ENCODE assay signal across 13 cellular contexts in the genomic region with DNA sequence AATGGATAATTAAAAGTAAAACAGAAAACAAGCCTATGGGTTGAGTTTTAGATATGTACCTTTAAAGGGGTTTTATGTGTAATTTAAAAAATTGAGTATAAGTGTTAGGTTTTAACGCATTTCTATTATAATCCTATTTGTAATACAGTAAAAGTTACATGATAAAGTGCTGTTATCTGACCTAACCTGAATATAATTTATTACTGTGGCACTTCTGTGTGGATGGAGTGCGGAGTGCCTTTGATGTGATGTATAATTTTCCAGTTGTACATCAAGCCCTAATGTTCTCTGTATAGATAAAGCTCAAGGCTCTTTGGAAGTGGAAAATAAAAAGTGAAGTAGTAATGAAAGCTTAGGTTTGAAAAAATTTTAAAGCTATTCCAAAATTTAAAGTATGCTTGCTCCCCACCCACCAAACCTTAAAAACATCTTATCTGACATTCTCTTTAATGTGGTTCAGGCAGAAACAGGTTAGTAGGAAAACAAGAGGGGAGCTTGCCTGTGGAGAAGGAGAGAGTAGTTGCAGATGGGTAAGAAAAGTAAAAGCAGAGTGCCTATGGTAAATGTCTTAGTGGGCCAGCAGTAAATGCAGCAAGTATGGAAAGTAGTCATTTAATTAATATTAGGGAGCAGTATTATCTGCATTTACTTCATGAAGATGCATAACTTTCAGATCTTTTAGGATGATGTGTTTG. TPM values are rescaled to one million over a fixed set of nuclear protein-coding genes. Genes with fewer than 3 reads are reported as not detected.
DNase-seq lines count a peak whose midpoint lies in the region; ATAC-seq and TF ChIP-seq lines count a peak whose summit lies in the region.
"Had no signal": no experiment of that assay in that cellular context is flagged by ENCODE, and none has a peak within 500 bp of the region (broad histone marks: within the 10 kb centered on the region; RNA-seq: fewer than 3 reads in every experiment).

No MANE protein-coding gene starts in this region.

- H3K27me3 Mint-ChIP-seq in activated CD4-positive, alpha-beta T cell treated with anti-CD3 and anti-CD28 coated beads for 36 hours, result no peaks in the 10 kb centered on the region
- no peaks in the 10 kb centered on the region for H3K27me3 Mint-ChIP-seq in activated CD4-positive, alpha-beta T cell treated with anti-CD3 and anti-CD28 coated beads, Interleukin-2, amount 10 ng/mL, durations not matched to agents 7 days and 5 days
- H3K27me3 Mint-ChIP-seq in endothelial cell (ENCODE audit: unreplicated experiment), result peaks cover 11% of the 10 kb centered on the region
- H3K27me3 Mint-ChIP-seq in progenitor cell of endocrine pancreas, result no peaks in the 10 kb centered on the region

- no peaks in the 10 kb centered on the region for H3K9me2 ChIP-seq in OCI-LY7 (ENCODE audit: insufficient read depth, low read length)

- H3K4me3 ChIP-seq in OCI-LY7 (ENCODE audit: low read depth, low read length, poor library complexity, severe bottlenecking), result peak overlapping the region; percentile 97

- peak overlapping the region; percentile 97 for H3K4me3 Mint-ChIP-seq in activated CD4-positive, alpha-beta T cell treated with anti-CD3 and anti-CD28 coated beads for 36 hours
- H3K4me3 Mint-ChIP-seq in activated CD4-positive, alpha-beta T cell treated with anti-CD3 and anti-CD28 coated beads, Interleukin-2, amount 10 ng/mL, durations not matched to agents 7 days and 5 days, result no peak overlapping the region
- H3K4me3 Mint-ChIP-seq in endothelial cell (ENCODE audit: unreplicated experiment), result no peak overlapping the region
- H3K4me3 Mint-ChIP-seq in progenitor cell of endocrine pancreas (ENCODE audit: low read depth), result no peak overlapping the region

- peaks cover 77% of the 10 kb centered on the region for H3K36me3 ChIP-seq in OCI-LY7 (ENCODE audit: insufficient read depth, low read length)

- no TSS peak for BruUV-seq in OCI-LY7 (replicated peaks; lab: Mats Ljungman, UMichigan)

- H4K20me1 ChIP-seq in OCI-LY7 (ENCODE audit: insufficient read depth, low read length), result peaks cover 70% of the 10 kb centered on the region

- TF ChIP-seq CTCF in OCI-LY7 (conservative IDR thresholded peaks at IDR 0.05; ENCODE audit: low read length) (no peak), endothelial cell (IDR thresholded peaks at IDR 0.05; ENCODE audit: unreplicated experiment) (no peak), progenitor cell of endocrine pancreas (IDR thresholded peaks at IDR 0.05; ENCODE audit: unreplicated experiment) (no peak)

- H3K4me2 ChIP-seq in OCI-LY7 (ENCODE audit: low read length), result peak overlapping the region; percentile 94

- no peak overlapping the region for H3K27ac ChIP-seq in OCI-LY7 (ENCODE audit: low read depth, low read length, poor library complexity, severe bottlenecking)

- H3K4me1 Mint-ChIP-seq in activated CD4-positive, alpha-beta T cell treated with anti-CD3 and anti-CD28 coated beads for 36 hours, result peaks cover 70% of the 10 kb centered on the region
- H3K4me1 Mint-ChIP-seq in activated CD4-positive, alpha-beta T cell treated with anti-CD3 and anti-CD28 coated beads, Interleukin-2, amount 10 ng/mL, durations not matched to agents 7 days and 5 days, result peaks cover 68% of the 10 kb centered on the region
- H3K4me1 Mint-ChIP-seq in endothelial cell (ENCODE audit: unreplicated experiment), result peaks cover 47% of the 10 kb centered on the region
- peaks cover 52% of the 10 kb centered on the region for H3K4me1 Mint-ChIP-seq in progenitor cell of endocrine pancreas (ENCODE audit: low read depth)

- no peak for ATAC-seq in activated CD4-positive, alpha-beta T cell treated with anti-CD3 and anti-CD28 coated beads for 36 hours
- ATAC-seq in HG02623 (IDR thresholded peaks at IDR 0.05; ENCODE audit: unreplicated experiment), result no peak
- ATAC-seq in GM21367 (IDR thresholded peaks at IDR 0.05; ENCODE audit: unreplicated experiment), result no peak
- ATAC-seq: left cardiac atrium had no signal

- H3K9me3 ChIP-seq in OCI-LY7 (ENCODE audit: low read length), result no peaks in the 10 kb centered on the region

- H3K79me2 ChIP-seq in OCI-LY7 (ENCODE audit: insufficient read depth, low read depth, low read length), result peaks cover 92% of the 10 kb centered on the region

- peaks cover 41% of the 10 kb centered on the region for H3K36me3 Mint-ChIP-seq in activated CD4-positive, alpha-beta T cell treated with anti-CD3 and anti-CD28 coated beads for 36 hours (ENCODE audit: low read depth)
- H3K36me3 Mint-ChIP-seq in activated CD4-positive, alpha-beta T cell treated with anti-CD3 and anti-CD28 coated beads, Interleukin-2, amount 10 ng/mL, durations not matched to agents 7 days and 5 days (ENCODE audit: low read depth), result peaks cover 25% of the 10 kb centered on the region
- H3K36me3 Mint-ChIP-seq in endothelial cell (ENCODE audit: low read depth, unreplicated experiment) (peaks cover 7% of the 10 kb centered on the region), progenitor cell of endocrine pancreas (ENCODE audit: insufficient read depth) (peaks cover 1% of the 10 kb centered on the region)

- intact Hi-C loops in activated CD4-positive, alpha-beta T cell treated with anti-CD3 and anti-CD28 coated beads for 36 hours (cut with DNase I, micrococcal nuclease), result no loop called here
- intact Hi-C loops in OCI-LY7 (cut with micrococcal nuclease; ENCODE audit: unreplicated experiment), result loop anchor here (10.0 kb wide), 2 partner anchors 267 to 723 kb away; partner anchors contain the start of genes HSPA9 and UBE2D2
- intact Hi-C loops in cardiac septum (cut with DNase I), result no loop called here

- POLR2A ChIA-PET in activated CD4-positive, alpha-beta T cell treated with anti-CD3 and anti-CD28 coated beads for 36 hours (lab: Charles Lee), result interaction anchor here (0.7 to 1.3 kb wide), 5 partner anchors 8 to 118 kb away, joined by 3 to 4 read pairs (median 4); no protein-coding TSS in a partner anchor
- POLR2A ChIA-PET in activated CD4-positive, alpha-beta T cell treated with anti-CD3 and anti-CD28 coated beads, Interleukin-2, amount 10 ng/mL, durations not matched to agents 7 days and 5 days (lab: Charles Lee), result no interaction called here
- POLR2A ChIA-PET in OCI-LY7 (lab: Charles Lee), result interaction anchor here (0.5 to 1.4 kb wide), 3 partner anchors 39 to 815 kb away, joined by 3 to 5 read pairs (median 4); no protein-coding TSS in a partner anchor

- H3K4me1 ChIP-seq in OCI-LY7 (ENCODE audit: insufficient read depth, low read length, poor library complexity, severe bottlenecking), result peaks cover 74% of the 10 kb centered on the region

- DNase-seq in activated CD4-positive, alpha-beta T cell treated with anti-CD3 and anti-CD28 coated beads for 36 hours, result no peak
- no peak for DNase-seq in activated CD4-positive, alpha-beta T cell treated with anti-CD3 and anti-CD28 coated beads, Interleukin-2, amount 10 ng/mL, durations not matched to agents 7 days and 5 days
- DNase-seq in OCI-LY7 (ENCODE audit: low spot score) (no peak), endothelial cell (ENCODE audit: low spot score) (no peak), progenitor cell of endocrine pancreas (ENCODE audit: low spot score, unreplicated experiment) (no peak), cardiac septum (ENCODE audit: low spot score) (no peak)
- DNase-seq: cerebellar nuclear complex; EL; left cardiac atrium; NCI-H2081 treated with DMSO at 0.1 percent for 48 hours; stimulated activated CD4-positive, alpha-beta T cell treated with anti-CD3 and anti-CD28 coated beads, Interleukin-2, amount 100 ng/mL, for 48 hours had no signal

- peak overlapping the region; percentile 30 for H3K27ac Mint-ChIP-seq in activated CD4-positive, alpha-beta T cell treated with anti-CD3 and anti-CD28 coated beads for 36 hours
- no peak overlapping the region for H3K27ac Mint-ChIP-seq in activated CD4-positive, alpha-beta T cell treated with anti-CD3 and anti-CD28 coated beads, Interleukin-2, amount 10 ng/mL, durations not matched to agents 7 days and 5 days
- H3K27ac Mint-ChIP-seq in endothelial cell (ENCODE audit: unreplicated experiment) (peak overlapping the region; percentile 34), progenitor cell of endocrine pancreas (peak overlapping the region; percentile 2)

- H3K9me3 Mint-ChIP-seq in activated CD4-positive, alpha-beta T cell treated with anti-CD3 and anti-CD28 coated beads for 36 hours (ENCODE audit: low read depth), result no peaks in the 10 kb centered on the region
- H3K9me3 Mint-ChIP-seq in activated CD4-positive, alpha-beta T cell treated with anti-CD3 and anti-CD28 coated beads, Interleukin-2, amount 10 ng/mL, durations not matched to agents 7 days and 5 days, result no peaks in the 10 kb centered on the region
- no peaks in the 10 kb centered on the region for H3K9me3 Mint-ChIP-seq in endothelial cell (ENCODE audit: unreplicated experiment)
- H3K9me3 Mint-ChIP-seq in progenitor cell of endocrine pancreas (ENCODE audit: low read depth), result no peaks in the 10 kb centered on the region

- no peak overlapping the region for H2AFZ ChIP-seq in OCI-LY7 (ENCODE audit: low read length)

- CTCF ChIA-PET in activated CD4-positive, alpha-beta T cell treated with anti-CD3 and anti-CD28 coated beads for 36 hours (lab: Charles Lee), result interaction anchor here (1.3 to 2.7 kb wide), 2 partner anchors 23 to 26 kb away, joined by 3 to 14 read pairs; no protein-coding TSS in a partner anchor
- CTCF ChIA-PET in activated CD4-positive, alpha-beta T cell treated with anti-CD3 and anti-CD28 coated beads, Interleukin-2, amount 10 ng/mL, durations not matched to agents 7 days and 5 days (lab: Charles Lee), result interaction anchor here (1.9 kb wide), 1 partner anchor 44 kb away, joined by 9 read pairs; the partner anchor contains the start of gene PAIP2
- CTCF ChIA-PET in OCI-LY7 (lab: Charles Lee; ENCODE audit: unreplicated experiment), result no interaction called here

RNA-seq across cellular contexts. Expression of gene MATR3, which starts 4.0 kb away (rescaled TPM):
- 100 to 1,000 TPM; 113 to 133 TPM for total RNA-seq in activated CD4-positive, alpha-beta T cell treated with anti-CD3 and anti-CD28 coated beads for 36 hours
- total RNA-seq in activated CD4-positive, alpha-beta T cell treated with anti-CD3 and anti-CD28 coated beads, Interleukin-2, amount 10 ng/mL, durations not matched to agents 7 days and 5 days, result 100 to 1,000 TPM; 168 to 222 TPM
- total RNA-seq in OCI-LY7 (2014; rRNA removed; shearing (Covaris generic)), result 205 and 276 TPM in 2 replicates
- 270 and 274 TPM in 2 replicates for total RNA-seq in OCI-LY7 (2022)
- total RNA-seq in endothelial cell (ENCODE audit: unreplicated experiment), result 235 TPM
- 324 and 336 TPM in 2 replicates for total RNA-seq in progenitor cell of endocrine pancreas
- 170 TPM for total RNA-seq in cardiac septum

RNA-seq across cellular contexts. Expression of gene PAIP2, which starts 44.1 kb away (rescaled TPM):
- total RNA-seq in activated CD4-positive, alpha-beta T cell treated with anti-CD3 and anti-CD28 coated beads for 36 hours, result 100 to 1,000 TPM; 101 to 126 TPM
- total RNA-seq in activated CD4-positive, alpha-beta T cell treated with anti-CD3 and anti-CD28 coated beads, Interleukin-2, amount 10 ng/mL, durations not matched to agents 7 days and 5 days, result 10 to 100 TPM; 87.0 to 96.0 TPM
- total RNA-seq in OCI-LY7 (2014; rRNA removed; shearing (Covaris generic)), result 64.3 and 73.6 TPM in 2 replicates
- total RNA-seq in OCI-LY7 (2022) (97.8 and 113 TPM in 2 replicates), endothelial cell (ENCODE audit: unreplicated experiment) (71.5 TPM), progenitor cell of endocrine pancreas (92.3 and 97.4 TPM in 2 replicates), cardiac septum (133 TPM)
